In genomic region chr4:140754918-140755810, GRCh38 we compare ENCODE assay signal across 9 cellular contexts. TPM values are rescaled to one million over a fixed set of nuclear protein-coding genes. Genes with fewer than 3 reads are reported as not detected.
DNase-seq lines count a peak whose midpoint lies in the region; ATAC-seq, FAIRE-seq and TF ChIP-seq lines count a peak whose summit lies in the region.
"Had no signal": no experiment of that assay in that cellular context is flagged by ENCODE, and none has a peak within 500 bp of the region (broad histone marks: within the 10 kb centered on the region; RNA-seq: fewer than 3 reads in every experiment).

No MANE protein-coding gene starts in this region.

- H3K4me1 ChIP-seq in A549 (peaks cover 13% of the 10 kb centered on the region; the same call in 2 of the 3 replicates), Panc1 (ENCODE audit: control insufficient read depth, insufficient read depth, low read length) (peaks cover 7% of the 10 kb centered on the region), gastroesophageal sphincter (peaks cover 0 to 37% (median 0%) of the 10 kb centered on the region in 3 donors)

- H3K4me3 Mint-ChIP-seq in stimulated activated effector memory CD8-positive, alpha-beta T cell treated with anti-CD3 and anti-CD28 coated beads, Interleukin-12 subunit alpha, Interleukin-12 subunit beta, amount 100 ng/mL, for 72 hours = no peak overlapping the region

- no peak overlapping the region for H3K27ac Mint-ChIP-seq in stimulated activated effector memory CD8-positive, alpha-beta T cell treated with anti-CD3 and anti-CD28 coated beads, Interleukin-12 subunit alpha, Interleukin-12 subunit beta, amount 100 ng/mL, for 72 hours

- H3K9me3 ChIP-seq in A549 (no peaks in the 10 kb centered on the region), Panc1 (ENCODE audit: control insufficient read depth, insufficient read depth, low read depth, low read length) (no peaks in the 10 kb centered on the region), gastroesophageal sphincter (no peaks in the 10 kb centered on the region)

- no peaks in the 10 kb centered on the region; the same call in none of the 2 replicates for H3K36me3 ChIP-seq in Panc1 (ENCODE audit: control insufficient read depth, insufficient read depth, low read length)
- no peaks in the 10 kb centered on the region for H3K36me3 ChIP-seq in gastroesophageal sphincter

- H3K4me1 Mint-ChIP-seq in stimulated activated effector memory CD8-positive, alpha-beta T cell treated with anti-CD3 and anti-CD28 coated beads, Interleukin-12 subunit alpha, Interleukin-12 subunit beta, amount 100 ng/mL, for 72 hours = no peaks in the 10 kb centered on the region

- FAIRE-seq in A549 (lab: Jason Lieb, UNC) = no peak

- WGBS in A549 (ENCODE audit: missing lambda C conversion rate) = 22% methylated on average over 13 of the region's 13 CpGs
- 4 to 11% methylated on average over 3 to 8 of the region's 13 CpGs for WGBS in gastroesophageal sphincter (ENCODE audit: low coverage in 1 of 2), 2 donors

- no peak for DNase-seq in A549 (ENCODE audit: low read depth in 1 of 2, low spot score in 1 of 2)
- DNase-seq in Panc1 (ENCODE audit: low read depth, low spot score) = no peak
- no peak for DNase-seq in stimulated activated effector memory CD8-positive, alpha-beta T cell treated with anti-CD3 and anti-CD28 coated beads, Interleukin-12 subunit alpha, Interleukin-12 subunit beta, amount 100 ng/mL, for 72 hours (ENCODE audit: low spot score in 2 of 2)
- no peak for DNase-seq in iPS-NIHi7 (ENCODE audit: extremely low spot score)
- DNase-seq in activated CD4-positive, alpha-beta T cell treated with anti-CD3 and anti-CD28 coated beads, Interleukin-2, amount 50 U/mL, for 48 hours = no peak

- H3K4me3 ChIP-seq in A549 (peak overlapping the region; percentile 77), Panc1 (ENCODE audit: low read depth in 2 of 2, low read length in 2 of 2) (peak overlapping the region; percentile 61 to 76), gastroesophageal sphincter (peak overlapping the region; percentile 77 to 88)

- H3K27me3 ChIP-seq in Panc1 (ENCODE audit: control insufficient read depth, insufficient read depth, low read length) = no peaks in the 10 kb centered on the region
- H3K27me3 ChIP-seq in gastroesophageal sphincter = no peaks in the 10 kb centered on the region

- BruUV-seq in Panc1 (replicated peaks; lab: Mats Ljungman, UMichigan) = TSS peak; percentile 72

- no peak for TF ChIP-seq CTCF in A549 (IDR thresholded peaks at IDR 0.05)
- TF ChIP-seq CTCF in Panc1 (IDR thresholded peaks at IDR 0.05) = no peak
- no peak for TF ChIP-seq CTCF in gastroesophageal sphincter (IDR thresholded peaks at IDR 0.05)

- ATAC-seq in A549 (no peak), GM19372 (IDR thresholded peaks at IDR 0.05; ENCODE audit: low read depth, unreplicated experiment) (peak; percentile 35), Panc1 (no peak), gastroesophageal sphincter (no peak), HG02885 (IDR thresholded peaks at IDR 0.05; ENCODE audit: poor library complexity, unreplicated experiment) (no peak)
- ATAC-seq in stimulated activated effector memory CD8-positive, alpha-beta T cell treated with anti-CD3 and anti-CD28 coated beads, Interleukin-12 subunit alpha, Interleukin-12 subunit beta, amount 100 ng/mL, for 72 hours = peak; percentile 42

- CTCF ChIA-PET in A549 (lab: Yijun Ruan, JAX) (no interaction called here), Panc1 (lab: Charles Lee) (no interaction called here)

- H3K9me3 Mint-ChIP-seq in stimulated activated effector memory CD8-positive, alpha-beta T cell treated with anti-CD3 and anti-CD28 coated beads, Interleukin-12 subunit alpha, Interleukin-12 subunit beta, amount 100 ng/mL, for 72 hours = no peaks in the 10 kb centered on the region

- in situ Hi-C loops in Panc1 (cut with HindIII; ENCODE audit: low pct_unique_long_range_greater_than_20kb, low sequenced_read_pairs) = no loop called here

- H3K36me3 Mint-ChIP-seq in stimulated activated effector memory CD8-positive, alpha-beta T cell treated with anti-CD3 and anti-CD28 coated beads, Interleukin-12 subunit alpha, Interleukin-12 subunit beta, amount 100 ng/mL, for 72 hours = no peaks in the 10 kb centered on the region

- TF ChIP-seq RAD21 in A549 (conservative IDR thresholded peaks at IDR 0.05 in 1 of 2, IDR thresholded peaks at IDR 0.05 in 1 of 2) = no peak

- TF ChIP-seq POLR2A in A549 (IDR thresholded peaks at IDR 0.05; ENCODE audit: low read length) (no peak), gastroesophageal sphincter (IDR thresholded peaks at IDR 0.05) (no peak)

- H3K27ac ChIP-seq in A549 = peak overlapping the region; percentile 86 to 88
- H3K27ac ChIP-seq in Panc1 (ENCODE audit: low read length) = peak overlapping the region; percentile 78
- H3K27ac ChIP-seq in gastroesophageal sphincter = peak overlapping the region; percentile 78 to 95 (median 94)
- H3K27ac ChIP-seq: HL-60 had no signal

- intact Hi-C loops in Panc1 (cut with micrococcal nuclease; ENCODE audit: unreplicated experiment) = no loop called here

- POLR2A ChIA-PET in A549 (lab: Yijun Ruan, JAX) = interaction anchor here (0.7 kb wide), 1 partner anchor 35 kb away, joined by 6 read pairs; no protein-coding TSS in a partner anchor
- POLR2A ChIA-PET in Panc1 (lab: Charles Lee) = no interaction called here

- no peak for TF ChIP-seq EP300 in A549 (IDR thresholded peaks at IDR 0.05)
- no peak for TF ChIP-seq EP300 in gastroesophageal sphincter (IDR thresholded peaks at IDR 0.05)

- peak overlapping the region; percentile 70 for H3K4me2 ChIP-seq in A549

TF ChIP-seq in A549, 52 proteins besides CTCF, POLR2A, EP300 and RAD21:
- TF ChIP-seq ATOH8 (CRISPR knock-in tag; IDR thresholded peaks at IDR 0.05; ENCODE audit: low read depth) (no peak), CHD4 (IDR thresholded peaks at IDR 0.05; ENCODE audit: borderline replicate concordance) (no peak), JUNB (IDR thresholded peaks at IDR 0.05) (no peak), CEBPB (IDR thresholded peaks at IDR 0.05) (no peak), KDM5A (IDR thresholded peaks at IDR 0.05) (no peak), FOSL2 (IDR thresholded peaks at IDR 0.05) (no peak), FOSL2 (CRISPR knock-in tag; IDR thresholded peaks at IDR 0.05) (no peak), MAZ (IDR thresholded peaks at IDR 0.05; ENCODE audit: borderline replicate concordance, low read depth, low read length) (no peak), HEYL (CRISPR knock-in tag; IDR thresholded peaks at IDR 0.05) (no peak), TFCP2L1 (CRISPR knock-in tag; IDR thresholded peaks at IDR 0.05) (no peak), USF2 (IDR thresholded peaks at IDR 0.05) (no peak), HOXB5 (CRISPR knock-in tag; IDR thresholded peaks at IDR 0.05) (no peak), NR3C1 (IDR thresholded peaks at IDR 0.05) (no peak)
- TF ChIP-seq, protein P1, sequence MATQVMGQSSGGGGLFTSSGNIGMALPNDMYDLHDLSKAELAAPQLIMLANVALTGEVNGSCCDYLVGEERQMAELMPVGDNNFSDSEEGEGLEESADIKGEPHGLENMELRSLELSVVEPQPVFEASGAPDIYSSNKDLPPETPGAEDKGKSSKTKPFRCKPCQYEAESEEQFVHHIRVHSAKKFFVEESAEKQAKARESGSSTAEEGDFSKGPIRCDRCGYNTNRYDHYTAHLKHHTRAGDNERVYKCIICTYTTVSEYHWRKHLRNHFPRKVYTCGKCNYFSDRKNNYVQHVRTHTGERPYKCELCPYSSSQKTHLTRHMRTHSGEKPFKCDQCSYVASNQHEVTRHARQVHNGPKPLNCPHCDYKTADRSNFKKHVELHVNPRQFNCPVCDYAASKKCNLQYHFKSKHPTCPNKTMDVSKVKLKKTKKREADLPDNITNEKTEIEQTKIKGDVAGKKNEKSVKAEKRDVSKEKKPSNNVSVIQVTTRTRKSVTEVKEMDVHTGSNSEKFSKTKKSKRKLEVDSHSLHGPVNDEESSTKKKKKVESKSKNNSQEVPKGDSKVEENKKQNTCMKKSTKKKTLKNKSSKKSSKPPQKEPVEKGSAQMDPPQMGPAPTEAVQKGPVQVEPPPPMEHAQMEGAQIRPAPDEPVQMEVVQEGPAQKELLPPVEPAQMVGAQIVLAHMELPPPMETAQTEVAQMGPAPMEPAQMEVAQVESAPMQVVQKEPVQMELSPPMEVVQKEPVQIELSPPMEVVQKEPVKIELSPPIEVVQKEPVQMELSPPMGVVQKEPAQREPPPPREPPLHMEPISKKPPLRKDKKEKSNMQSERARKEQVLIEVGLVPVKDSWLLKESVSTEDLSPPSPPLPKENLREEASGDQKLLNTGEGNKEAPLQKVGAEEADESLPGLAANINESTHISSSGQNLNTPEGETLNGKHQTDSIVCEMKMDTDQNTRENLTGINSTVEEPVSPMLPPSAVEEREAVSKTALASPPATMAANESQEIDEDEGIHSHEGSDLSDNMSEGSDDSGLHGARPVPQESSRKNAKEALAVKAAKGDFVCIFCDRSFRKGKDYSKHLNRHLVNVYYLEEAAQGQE (IDR thresholded peaks at IDR 0.05) = no peak
- TF ChIP-seq, protein P2, sequence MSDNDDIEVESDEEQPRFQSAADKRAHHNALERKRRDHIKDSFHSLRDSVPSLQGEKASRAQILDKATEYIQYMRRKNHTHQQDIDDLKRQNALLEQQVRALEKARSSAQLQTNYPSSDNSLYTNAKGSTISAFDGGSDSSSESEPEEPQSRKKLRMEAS (IDR thresholded peaks at IDR 0.05) = no peak

RNA-seq across cellular contexts. Expression of gene TBC1D9, which starts 1.0 kb away (rescaled TPM):
- polyA plus RNA-seq in A549 (2011; rRNA removed) (11.8 and 12.2 TPM in 2 replicates), A549 (2017; fragmentation: RNase III; extraction: RNeasy Plus Mini Kit Qiagen cat#74134 plus additional on column Dnase treatment) (5.0 to 5.6 TPM (median 5.4 TPM) in 3 replicates)
- polyA plus RNA-seq in A549 (2012; cell fraction: cytosol; rRNA removed) = 3.3 and 3.9 TPM in 2 replicates
- polyA plus RNA-seq in A549 (2012; cell fraction: nucleus; rRNA removed) = 3.1 and 3.4 TPM in 2 replicates
- polyA minus RNA-seq in A549 (2011; rRNA and poly(A)+ RNA removed) = 19.6 and 20.0 TPM in 2 replicates
- total RNA-seq in Panc1 (2021; ENCODE audit: unreplicated experiment) (21.7 TPM), gastroesophageal sphincter (10 to 100 TPM; 10.9 to 23.8 (median 16.6) TPM)
- 15.5 TPM for polyA plus RNA-seq in Panc1 (2012; ENCODE audit: insufficient read length)

Comparison
In these comparisons a context has a peak if more than half of its experiments do, and no peak if none do; other contexts are left out.
1. ATAC-seq: peak in GM19372 (single experiment) and stimulated activated effector memory CD8-positive, alpha-beta T cell treated with anti-CD3 and anti-CD28 coated beads, Interleukin-12 subunit alpha, Interleukin-12 subunit beta, amount 100 ng/mL, for 72 hours (single experiment); none in A549 (0 of 2), Panc1 (single experiment), gastroesophageal sphincter (single experiment) and HG02885 (single experiment).
2. Peak in every context shown above with its lines, with median percentiles within 50 percentile points of each other: H3K27ac ChIP-seq and H3K4me3 ChIP-seq.